In the genomic region with DNA sequence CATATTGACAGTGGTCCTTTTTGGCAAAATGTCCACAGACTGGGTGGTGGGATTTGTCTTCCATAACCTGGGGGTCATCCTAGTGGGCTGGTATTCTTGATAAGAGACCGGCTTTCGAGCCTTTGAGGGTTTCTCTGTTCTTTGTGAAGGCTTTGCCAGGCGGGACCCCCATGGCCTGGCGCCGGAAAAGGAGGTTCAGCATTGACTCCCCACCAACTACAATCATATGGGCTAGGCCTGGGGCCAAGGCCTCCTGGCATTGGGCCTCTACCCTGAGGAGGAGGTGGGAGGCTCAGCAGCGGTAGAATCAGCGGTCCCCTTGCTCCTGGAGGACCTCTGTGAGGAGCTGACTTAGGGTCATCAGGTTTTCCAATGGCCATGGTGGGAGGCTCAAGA, we compare ENCODE assay signal across 2 cellular contexts.
TF ChIP-seq lines count a peak whose summit lies in the region.

No MANE protein-coding gene starts in this region.

TF ChIP-seq in H1, 55 proteins besides CTCF, POLR2A, EP300 and RAD21:
- TF ChIP-seq CTBP2 (IDR thresholded peaks at IDR 0.05; ENCODE audit: borderline replicate concordance, insufficient read depth, insufficient read length, low read length) = no peak
- TF ChIP-seq, protein P1, sequence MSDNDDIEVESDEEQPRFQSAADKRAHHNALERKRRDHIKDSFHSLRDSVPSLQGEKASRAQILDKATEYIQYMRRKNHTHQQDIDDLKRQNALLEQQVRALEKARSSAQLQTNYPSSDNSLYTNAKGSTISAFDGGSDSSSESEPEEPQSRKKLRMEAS (IDR thresholded peaks at IDR 0.05) = no peak
- TF ChIP-seq SIRT6 (IDR thresholded peaks at IDR 0.05; ENCODE audit: low read length) = no peak
- TF ChIP-seq KDM4A (IDR thresholded peaks at IDR 0.05; ENCODE audit: low read depth, low read length, severe bottlenecking) = no peak
- TF ChIP-seq SUZ12 (IDR thresholded peaks at IDR 0.05; ENCODE audit: low read length) = no peak
- TF ChIP-seq SP4 (IDR thresholded peaks at IDR 0.05; ENCODE audit: low read length) = no peak
- no peak for TF ChIP-seq RNF2 (IDR thresholded peaks at IDR 0.05; ENCODE audit: borderline replicate concordance, low read depth, low read length, missing control alignments, poor library complexity, severe bottlenecking)
- no peak for TF ChIP-seq SAP30 (IDR thresholded peaks at IDR 0.05; ENCODE audit: insufficient read depth, insufficient replicate concordance, low read length)
- no peak for TF ChIP-seq CHD1 (IDR thresholded peaks at IDR 0.05; ENCODE audit: low read depth, low read length)
- TF ChIP-seq HDAC2 (IDR thresholded peaks at IDR 0.05; ENCODE audit: borderline replicate concordance in 1 of 2, low read depth in 2 of 2, low read length in 2 of 2) = no peak
- no peak for TF ChIP-seq CBX8 (IDR thresholded peaks at IDR 0.05; ENCODE audit: borderline replicate concordance, low read depth, low read length)
- no peak for TF ChIP-seq JUN (IDR thresholded peaks at IDR 0.05; ENCODE audit: low read depth, low read length)
- TF ChIP-seq CEBPB (IDR thresholded peaks at IDR 0.05; ENCODE audit: low read depth, low read length) = no peak
- no peak for TF ChIP-seq YY1 (IDR thresholded peaks at IDR 0.05; ENCODE audit: low read depth, low read length)
- TF ChIP-seq CHD2 (IDR thresholded peaks at IDR 0.05; ENCODE audit: low read length) = no peak
- no peak for TF ChIP-seq USF2 (IDR thresholded peaks at IDR 0.05; ENCODE audit: low read length)
- TF ChIP-seq GTF2F1 (IDR thresholded peaks at IDR 0.05; ENCODE audit: borderline replicate concordance, low read depth, low read length) = no peak
- no peak for TF ChIP-seq TBP (IDR thresholded peaks at IDR 0.05; ENCODE audit: low read depth, low read length)

TF ChIP-seq in HEK293T, 16 proteins besides CTCF, POLR2A, EP300 and RAD21:
- TF ChIP-seq CTBP1 (IDR thresholded peaks at IDR 0.05; ENCODE audit: borderline replicate concordance) (no peak), FOXA1 (IDR thresholded peaks at IDR 0.05) (no peak), BHLHE40 (IDR thresholded peaks at IDR 0.05; ENCODE audit: borderline replicate concordance) (no peak)
